In genomic region chr1:212982430-212983152, GRCh38 we compare ENCODE assay signal across 21 cellular contexts. TPM values are rescaled to one million over a fixed set of nuclear protein-coding genes. Genes with fewer than 3 reads are reported as not detected.
A peak's percentile ranks its signal among the peaks of the same experiment; 100 is the strongest.
DNase-seq lines count a peak whose midpoint lies in the region; ATAC-seq and TF ChIP-seq lines count a peak whose summit lies in the region.
"Had no signal": no experiment of that assay in that cellular context is flagged by ENCODE, and none has a peak within 500 bp of the region (broad histone marks: within the 10 kb centered on the region; RNA-seq: fewer than 3 reads in every experiment).

No MANE protein-coding gene starts in this region.

- H3K4me1 Mint-ChIP-seq in brain: peaks cover 53% of the 10 kb centered on the region
- H3K4me1 Mint-ChIP-seq: activated naive CD4-positive, alpha-beta T cell treated with anti-CD3 and anti-CD28 coated beads, Interleukin-2, amount 50 U/mL, for 24 hours had no signal

- no peaks in the 10 kb centered on the region for H3K9me3 Mint-ChIP-seq in brain
- H3K9me3 Mint-ChIP-seq: activated CD4-positive, alpha-beta T cell treated with anti-CD3 and anti-CD28 coated beads, Interleukin-2, amount 10 ng/mL, durations not matched to agents 7 days and 5 days; activated naive CD4-positive, alpha-beta T cell treated with anti-CD3 and anti-CD28 coated beads, Interleukin-2, amount 50 U/mL, for 24 hours; memory B cell; natural killer cell had no signal

- no peaks in the 10 kb centered on the region for H3K9me3 ChIP-seq in psoas muscle
- H3K9me3 ChIP-seq: SK-N-SH, tibial nerve had no signal

- peaks cover 4% of the 10 kb centered on the region for H3K27me3 Mint-ChIP-seq in brain
- H3K27me3 Mint-ChIP-seq: activated CD4-positive, alpha-beta T cell treated with anti-CD3 and anti-CD28 coated beads, Interleukin-2, amount 10 ng/mL, durations not matched to agents 7 days and 5 days; activated naive CD4-positive, alpha-beta T cell treated with anti-CD3 and anti-CD28 coated beads, Interleukin-2, amount 50 U/mL, for 24 hours; memory B cell had no signal

- 42 to 58% (median 42%) methylated on average over 6 of the region's 6 CpGs for WGBS in psoas muscle, 3 donors

- intact Hi-C loops in psoas muscle (cut with DNase I): loop anchor here in 1 of 2 donors (5.0 to 10.0 kb wide), 2 partner anchors 125 to 508 kb away; partner anchors contain the start of gene FLVCR1

- peaks cover 45% of the 10 kb centered on the region for H3K4me1 ChIP-seq in psoas muscle

- peak; percentile 51 for DNase-seq in DMS53 (lab: John Stamatoyannopoulos, UW)
- DNase-seq in DMS53 treated with DMSO at 0.1 percent for 48 hours (lab: John Stamatoyannopoulos, UW; ENCODE audit: unreplicated experiment): no peak
- DNase-seq in NCI-H1105 treated with DMSO at 0.1 percent for 48 hours (lab: John Stamatoyannopoulos, UW): peak; percentile 74
- DNase-seq in psoas muscle: peak in 1 of 2 donors; percentile 79
- DNase-seq in NCI-H2171 (lab: John Stamatoyannopoulos, UW): no peak
- DNase-seq in islet precursor cell: no peak
- DNase-seq: activated CD4-positive, alpha-beta T cell treated with anti-CD3 and anti-CD28 coated beads, Interleukin-2, amount 10 ng/mL, durations not matched to agents 7 days and 5 days; activated T-cell treated with anti-CD3 and anti-CD28 coated beads, Interleukin-2, amount 50 U/mL, for 1 hour; dermis blood vessel endothelial cell; H7; natural killer cell; NCI-H187; NCI-H774; PC-9; SK-N-SH had no signal

- no peaks in the 10 kb centered on the region for H3K36me3 ChIP-seq in psoas muscle (ENCODE audit: insufficient read depth in 1 of 2, low read depth in 1 of 2)
- H3K36me3 ChIP-seq: tibial nerve had no signal

- no peak overlapping the region for H3K4me3 Mint-ChIP-seq in brain
- H3K4me3 Mint-ChIP-seq: activated CD4-positive, alpha-beta T cell treated with anti-CD3 and anti-CD28 coated beads, Interleukin-2, amount 10 ng/mL, durations not matched to agents 7 days and 5 days; activated naive CD4-positive, alpha-beta T cell treated with anti-CD3 and anti-CD28 coated beads, Interleukin-2, amount 50 U/mL, for 24 hours; memory B cell; natural killer cell had no signal

- H3K36me3 Mint-ChIP-seq in brain: peaks cover 37% of the 10 kb centered on the region
- H3K36me3 Mint-ChIP-seq: activated naive CD4-positive, alpha-beta T cell treated with anti-CD3 and anti-CD28 coated beads, Interleukin-2, amount 50 U/mL, for 24 hours; natural killer cell had no signal

- H3K27ac Mint-ChIP-seq in brain: peak overlapping the region in 3 of 5 experiments; percentile 44 to 94 (median 73)
- H3K27ac Mint-ChIP-seq: activated naive CD4-positive, alpha-beta T cell treated with anti-CD3 and anti-CD28 coated beads, Interleukin-2, amount 50 U/mL, for 24 hours; memory B cell had no signal

- ATAC-seq in psoas muscle (peak; percentile 65 to 86 (median 76)), GM18511 (IDR thresholded peaks at IDR 0.05; ENCODE audit: unreplicated experiment) (no peak)

- no peak overlapping the region for H3K4me3 ChIP-seq in psoas muscle
- H3K4me3 ChIP-seq: PC-9, tibial nerve had no signal

- no peak for TF ChIP-seq CTCF in brain (conservative IDR thresholded peaks at IDR 0.05)
- TF ChIP-seq CTCF in psoas muscle (IDR thresholded peaks at IDR 0.05): no peak

- peak overlapping the region; percentile 86 for H3K27ac ChIP-seq in psoas muscle
- H3K27ac ChIP-seq: 22Rv1, PC-9, tibial nerve had no signal

- H3K27me3 ChIP-seq in psoas muscle (ENCODE audit: insufficient read depth in 3 of 3, low read length in 2 of 3): no peaks in the 10 kb centered on the region
- H3K27me3 ChIP-seq: tibial nerve had no signal

RNA-seq across cellular contexts. Expression of gene VASH2, which starts 32.2 kb away (rescaled TPM):
- polyA plus RNA-seq in brain (ENCODE audit: insufficient read depth, low read depth, low replicate concordance) (3.6 TPM), psoas muscle (under 1 TPM; 0.09 to 0.39 (median 0.21) TPM)
- 1 to 10 TPM in 1 of 4 donors, under 1 TPM in 3; 0.16 to 1.6 (median 0.17) TPM for total RNA-seq in psoas muscle
- total RNA-seq: natural killer cell, PC-9 had no signal

RNA-seq across cellular contexts. Expression of gene ANGEL2, which starts 33.1 kb away (rescaled TPM):
- polyA plus RNA-seq in brain (ENCODE audit: insufficient read depth, low read depth, low replicate concordance) (10.7 TPM), psoas muscle (10 to 100 TPM in 1 of 3 donors, 1 to 10 TPM in 2; 7.3 to 18.0 (median 7.5) TPM)
- total RNA-seq in psoas muscle: 10 to 100 TPM; 18.2 to 24.9 (median 19.5) TPM

Comparison
In these comparisons a context has a peak if more than half of its experiments do, and no peak if none do; other contexts are left out.
1. DNase-seq: peak in DMS53 (single experiment) and NCI-H1105 treated with DMSO at 0.1 percent for 48 hours (single experiment); none in DMS53 treated with DMSO at 0.1 percent for 48 hours (single experiment), NCI-H2171 (single experiment) and islet precursor cell (single experiment).